23 cellular contexts compared by ENCODE assay signal in the genomic region with DNA sequence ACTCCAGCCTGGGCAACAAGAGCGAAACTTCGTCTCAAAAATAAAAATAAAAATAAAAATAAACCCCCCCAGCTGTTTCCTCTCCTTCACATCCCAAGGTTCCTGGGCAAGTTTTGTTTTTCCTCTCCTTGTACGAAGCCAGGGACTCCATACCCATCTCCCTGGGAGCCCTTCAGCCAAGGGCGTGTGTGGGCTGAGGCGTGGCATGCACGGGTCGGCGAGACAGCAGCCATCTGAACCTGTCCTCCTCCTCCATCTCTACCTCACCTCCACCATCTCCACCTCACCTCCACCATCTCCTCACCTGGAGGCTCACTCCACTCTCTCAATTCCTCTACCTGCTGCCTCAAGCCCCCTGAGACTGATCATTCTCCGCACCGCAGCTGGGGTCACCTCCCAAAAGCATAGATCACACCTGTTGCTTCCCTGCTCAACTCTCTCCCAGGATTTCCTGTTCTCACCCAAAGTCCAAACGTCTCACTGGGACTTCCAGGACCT. TPM values are rescaled to one million over a fixed set of nuclear protein-coding genes. Genes with fewer than 3 reads are reported as not detected.
A peak's percentile ranks its signal among the peaks of the same experiment; 100 is the strongest.
DNase-seq lines count a peak whose midpoint lies in the region; ATAC-seq, FAIRE-seq and TF ChIP-seq lines count a peak whose summit lies in the region.
"Had no signal": no experiment of that assay in that cellular context is flagged by ENCODE, and none has a peak within 500 bp of the region (broad histone marks: within the 10 kb centered on the region; RNA-seq: fewer than 3 reads in every experiment).

No MANE protein-coding gene starts in this region.

- no peak for DNase-seq in A549 (ENCODE audit: low read depth in 1 of 2, low spot score in 1 of 2)
- DNase-seq in astrocyte (ENCODE audit: low read depth), result no peak
- no peak for DNase-seq in naive B cell
- no peak for DNase-seq in RKO (ENCODE audit: low spot score)
- no peak for DNase-seq in NCI-H345 (lab: John Stamatoyannopoulos, UW)
- DNase-seq in foreskin melanocyte, result no peak
- DNase-seq in NCI-H526 treated with DMSO at 0.1 percent for 48 hours (lab: John Stamatoyannopoulos, UW), result no peak
- DNase-seq: ACHN; activated CD8-positive, alpha-beta memory T cell treated with anti-CD3 and anti-CD28 coated beads for 24 hours; activated effector memory CD4-positive, alpha-beta T cell treated with Interleukin-2 at 50 U/mL for 16 hours; aorta; CD8-positive, alpha-beta memory T cell; colonic mucosa; NCI-H146; NCI-H2227 treated with DMSO at 0.1 percent for 48 hours; SHP77; stimulated activated CD4-positive, alpha-beta T cell treated with anti-CD3 and anti-CD28 coated beads, Interleukin-12 subunit alpha, Interleukin-12 subunit beta, amount 100 ng/mL, for 4 hours; stimulated activated naive CD8-positive, alpha-beta T cell treated with anti-CD3 and anti-CD28 coated beads, Interleukin-15, Interleukin-2, amounts not matched to agents 100 U/mL and 50 U/mL, for 24 hours had no signal

- no peak overlapping the region for H3K9ac ChIP-seq in astrocyte (ENCODE audit: low read length)

- CTCF ChIA-PET in A549 (lab: Yijun Ruan, JAX), result interaction anchor here (0.6 to 64.5 kb wide), 5 partner anchors 14 to 636 kb away, joined by 3 to 1994 read pairs (median 26); partner anchors contain the start of genes AANAT and UBE2O

- POLR2A ChIA-PET in A549 (lab: Yijun Ruan, JAX), result interaction anchor here (1.9 kb wide), 1 partner anchor 14 kb away, joined by 5 read pairs; no protein-coding TSS in a partner anchor

- ATAC-seq in A549 (peak; percentile 12 to 30; a peak in 5 of 6 replicates), naive B cell (ENCODE audit: low read depth in 2 of 2) (no peak)

- TF ChIP-seq RAD21 in A549 (conservative IDR thresholded peaks at IDR 0.05 in 1 of 2, IDR thresholded peaks at IDR 0.05 in 1 of 2), result no peak

- TF ChIP-seq CTCF in A549 (IDR thresholded peaks at IDR 0.05) (no peak), astrocyte (IDR thresholded peaks at IDR 0.05; ENCODE audit: insufficient read depth, low read depth, low read length) (no peak)

- H3K27me3 ChIP-seq in astrocyte (ENCODE audit: insufficient read depth, low read length), result no peaks in the 10 kb centered on the region
- H3K27me3 ChIP-seq: colonic mucosa, vagina had no signal

- H3K36me3 Mint-ChIP-seq in IgD-negative memory B cell (peaks cover 9% of the 10 kb centered on the region), astrocyte (ENCODE audit: low read depth, unreplicated experiment) (peaks cover 9% of the 10 kb centered on the region), naive B cell (peaks cover 4 to 8% of the 10 kb centered on the region in 2 donors)

- peak overlapping the region in 3 of 4 donors; percentile 43 to 86 (median 83) for H3K4me3 Mint-ChIP-seq in IgD-negative memory B cell
- H3K4me3 Mint-ChIP-seq in astrocyte (ENCODE audit: unreplicated experiment), result peak overlapping the region; percentile 36
- peak overlapping the region in 7 of 8 donors; percentile 41 to 90 (median 74) for H3K4me3 Mint-ChIP-seq in naive B cell
- H3K4me3 Mint-ChIP-seq: CD8-positive, alpha-beta memory T cell; nephron had no signal

- 86% methylated on average over 11 of the region's 11 CpGs for WGBS in A549 (ENCODE audit: missing lambda C conversion rate)

- H3K9me3 ChIP-seq in A549 (no peaks in the 10 kb centered on the region), astrocyte (ENCODE audit: insufficient read depth, low read depth, low read length) (no peaks in the 10 kb centered on the region)
- H3K9me3 ChIP-seq: colonic mucosa, vagina had no signal

- H3K27ac Mint-ChIP-seq in IgD-negative memory B cell (peak overlapping the region; percentile 98 to 100 (median 98)), astrocyte (ENCODE audit: unreplicated experiment) (peak overlapping the region; percentile 77), naive B cell (peak overlapping the region; percentile 53 to 100 (median 100))
- H3K27ac Mint-ChIP-seq: nephron had no signal

- H4K20me1 ChIP-seq in astrocyte (ENCODE audit: insufficient read depth, low read length), result no peaks in the 10 kb centered on the region

- no peaks in the 10 kb centered on the region for H3K79me2 ChIP-seq in astrocyte (ENCODE audit: insufficient read depth, low read length)

- H3K27ac ChIP-seq in A549 (peak overlapping the region; percentile 59 to 74), astrocyte (ENCODE audit: low read depth, low read length) (peak overlapping the region; percentile 35)
- H3K27ac ChIP-seq: colonic mucosa, vagina had no signal

- H3K4me1 ChIP-seq in A549, result peaks cover 22% of the 10 kb centered on the region
- H3K4me1 ChIP-seq in astrocyte (ENCODE audit: insufficient read depth, low read length), result peaks cover 13% of the 10 kb centered on the region
- H3K4me1 ChIP-seq: colonic mucosa, vagina had no signal

- H3K4me2 ChIP-seq in A549, result peak overlapping the region; percentile 20; the same call in 2 of the 3 replicates
- peak overlapping the region; percentile 46 for H3K4me2 ChIP-seq in astrocyte (ENCODE audit: low read length)

- peaks cover 41 to 47% (median 42%) of the 10 kb centered on the region in 3 donors for H3K4me1 Mint-ChIP-seq in IgD-negative memory B cell
- peaks cover 8% of the 10 kb centered on the region for H3K4me1 Mint-ChIP-seq in astrocyte (ENCODE audit: low read depth, unreplicated experiment)
- peaks cover 45 to 86% (median 72%) of the 10 kb centered on the region in 3 donors for H3K4me1 Mint-ChIP-seq in naive B cell

- H3K27me3 Mint-ChIP-seq in IgD-negative memory B cell, result peaks cover 1% of the 10 kb centered on the region
- no peaks in the 10 kb centered on the region for H3K27me3 Mint-ChIP-seq in astrocyte (ENCODE audit: low read depth, unreplicated experiment)
- H3K27me3 Mint-ChIP-seq in naive B cell, result peaks cover 0 to 5% (median 4%) of the 10 kb centered on the region in 3 donors
- H3K27me3 Mint-ChIP-seq: CD8-positive, alpha-beta memory T cell had no signal

- FAIRE-seq in A549 (lab: Jason Lieb, UNC) (no peak), astrocyte (lab: Jason Lieb, UNC) (no peak)

- no peaks in the 10 kb centered on the region for H3K36me3 ChIP-seq in astrocyte (ENCODE audit: insufficient read depth, low read length)
- H3K36me3 ChIP-seq: colonic mucosa, vagina had no signal

- H3K9me3 Mint-ChIP-seq in IgD-negative memory B cell, result no peaks in the 10 kb centered on the region
- no peaks in the 10 kb centered on the region for H3K9me3 Mint-ChIP-seq in astrocyte (ENCODE audit: unreplicated experiment)
- peaks cover 0 to 4% (median 2%) of the 10 kb centered on the region in 7 donors for H3K9me3 Mint-ChIP-seq in naive B cell
- H3K9me3 Mint-ChIP-seq: CD8-positive, alpha-beta memory T cell; nephron had no signal

- no peak for TF ChIP-seq EP300 in A549 (IDR thresholded peaks at IDR 0.05)

- peak overlapping the region; percentile 21 for H2AFZ ChIP-seq in astrocyte (ENCODE audit: low read depth, low read length)

- TF ChIP-seq POLR2A in A549 (IDR thresholded peaks at IDR 0.05; ENCODE audit: low read length), result no peak

- H3K4me3 ChIP-seq in A549, result no peak overlapping the region
- H3K4me3 ChIP-seq in astrocyte (ENCODE audit: insufficient read depth, low read depth, low read length), result no peak overlapping the region
- H3K4me3 ChIP-seq: colonic mucosa, lung, vagina had no signal

RNA-seq across cellular contexts. Expression of gene AANAT, which starts 16.9 kb away (rescaled TPM):
- polyA plus RNA-seq in A549 (2011; rRNA removed) (0.08 TPM in 1 of 2 replicates, not detected in the other), A549 (2017; fragmentation: RNase III; extraction: RNeasy Plus Mini Kit Qiagen cat#74134 plus additional on column Dnase treatment) (0.13 TPM in 1 of 3 replicates, not detected in the others), IgD-negative memory B cell (1.1 TPM), naive B cell (ENCODE audit: low read depth in 6 of 6) (1 to 10 TPM in 1 of 6 donors, under 1 TPM in 2, not detected in 3; 0.24 to 1.2 (median 0.43) TPM)
- 0.21 and 0.26 TPM in 2 replicates for polyA plus RNA-seq in A549 (2012; cell fraction: cytosol; rRNA removed)
- 0.78 and 0.96 TPM in 2 replicates for polyA plus RNA-seq in A549 (2012; cell fraction: nucleus; rRNA removed)
- polyA minus RNA-seq in A549 (2011; rRNA and poly(A)+ RNA removed), result not detected in 2 replicates
- 0.19 TPM in 1 of 2 replicates, not detected in the other for total RNA-seq in astrocyte
- total RNA-seq: aorta; CD8-positive, alpha-beta memory T cell; colonic mucosa; T-helper 1 cell treated with Interleukin-12 subunit alpha and Interleukin-12 subunit beta and Interleukin-4 antibody, amounts not matched to agents 30 ng/mL and 1 ng/mL, for 36 hours; vagina had no signal
- polyA plus RNA-seq: aorta; CD8-positive, alpha-beta memory T cell had no signal

RNA-seq across cellular contexts. Expression of gene RHBDF2, which starts 16.9 kb away (rescaled TPM):
- polyA plus RNA-seq in A549 (2011; rRNA removed), result 14.0 and 19.9 TPM in 2 replicates
- 37.0 and 54.6 TPM in 2 replicates for polyA plus RNA-seq in A549 (2012; cell fraction: cytosol; rRNA removed)
- polyA plus RNA-seq in A549 (2012; cell fraction: nucleus; rRNA removed), result 149 and 184 TPM in 2 replicates
- 42.9 to 50.2 TPM (median 46.0 TPM) in 3 replicates for polyA plus RNA-seq in A549 (2017; fragmentation: RNase III; extraction: RNeasy Plus Mini Kit Qiagen cat#74134 plus additional on column Dnase treatment)
- 17.4 and 22.8 TPM in 2 replicates for polyA minus RNA-seq in A549 (2011; rRNA and poly(A)+ RNA removed)
- polyA plus RNA-seq in IgD-negative memory B cell, result 160 TPM
- total RNA-seq in astrocyte, result 27.0 and 30.7 TPM in 2 replicates
- 100 to 1,000 TPM in 1 of 6 donors, 10 to 100 TPM in 5; 44.0 to 148 (median 51.7) TPM for polyA plus RNA-seq in naive B cell (ENCODE audit: low read depth in 6 of 6)

RNA-seq across cellular contexts. Expression of gene UBE2O, which starts 31.3 kb away (rescaled TPM):
- polyA plus RNA-seq in A549 (2011; rRNA removed) (22.0 and 28.8 TPM in 2 replicates), A549 (2017; fragmentation: RNase III; extraction: RNeasy Plus Mini Kit Qiagen cat#74134 plus additional on column Dnase treatment) (24.5 to 25.9 TPM (median 25.7 TPM) in 3 replicates), IgD-negative memory B cell (13.8 TPM), naive B cell (ENCODE audit: low read depth in 6 of 6) (10 to 100 TPM; 11.0 to 26.0 (median 16.4) TPM)
- 21.4 and 22.1 TPM in 2 replicates for polyA plus RNA-seq in A549 (2012; cell fraction: cytosol; rRNA removed)
- polyA plus RNA-seq in A549 (2012; cell fraction: nucleus; rRNA removed), result 69.1 and 79.4 TPM in 2 replicates
- polyA minus RNA-seq in A549 (2011; rRNA and poly(A)+ RNA removed), result 68.8 and 81.3 TPM in 2 replicates
- total RNA-seq in astrocyte, result 25.8 and 26.0 TPM in 2 replicates

RNA-seq across cellular contexts. Expression of gene CYGB, which starts 53.2 kb away (rescaled TPM):
- 1.1 and 1.2 TPM in 2 replicates for polyA plus RNA-seq in A549 (2011; rRNA removed)
- 0.56 and 1.0 TPM in 2 replicates for polyA plus RNA-seq in A549 (2012; cell fraction: cytosol; rRNA removed)
- 0.54 and 0.76 TPM in 2 replicates for polyA plus RNA-seq in A549 (2012; cell fraction: nucleus; rRNA removed)
- polyA plus RNA-seq in A549 (2017; fragmentation: RNase III; extraction: RNeasy Plus Mini Kit Qiagen cat#74134 plus additional on column Dnase treatment), result 1.1 to 2.0 TPM (median 1.3 TPM) in 3 replicates
- polyA minus RNA-seq in A549 (2011; rRNA and poly(A)+ RNA removed), result 1.4 and 2.2 TPM in 2 replicates
- 2.1 TPM for polyA plus RNA-seq in IgD-negative memory B cell
- 20.5 and 29.2 TPM in 2 replicates for total RNA-seq in astrocyte
- 1 to 10 TPM in 2 of 6 donors, under 1 TPM in 4; 0.21 to 2.4 (median 0.79) TPM for polyA plus RNA-seq in naive B cell (ENCODE audit: low read depth in 6 of 6)
- total RNA-seq: CD8-positive, alpha-beta memory T cell had no signal

RNA-seq across cellular contexts. Expression of gene PRCD, which starts 55.6 kb away (rescaled TPM):
- polyA plus RNA-seq in A549 (2011; rRNA removed), result 0.26 TPM in 1 of 2 replicates, not detected in the other
- polyA plus RNA-seq in A549 (2012; cell fraction: cytosol; rRNA removed), result not detected in 2 replicates
- polyA plus RNA-seq in A549 (2012; cell fraction: nucleus; rRNA removed), result 0.06 and 0.07 TPM in 2 replicates
- polyA plus RNA-seq in A549 (2017; fragmentation: RNase III; extraction: RNeasy Plus Mini Kit Qiagen cat#74134 plus additional on column Dnase treatment), result not detected in 3 replicates
- polyA minus RNA-seq in A549 (2011; rRNA and poly(A)+ RNA removed), result not detected in 2 replicates
- polyA plus RNA-seq in IgD-negative memory B cell, result 24.4 TPM
- total RNA-seq in astrocyte, result 1.5 and 2.2 TPM in 2 replicates
- 10 to 100 TPM; 21.6 to 54.4 (median 34.3) TPM for polyA plus RNA-seq in naive B cell (ENCODE audit: low read depth in 6 of 6)
- total RNA-seq: T-helper 1 cell treated with Interleukin-12 subunit alpha and Interleukin-12 subunit beta and Interleukin-4 antibody, amounts not matched to agents 30 ng/mL and 1 ng/mL, for 36 hours had no signal
- polyA plus RNA-seq: aorta had no signal

Comparison
In these comparisons a context has a peak if more than half of its experiments do, and no peak if none do; other contexts are left out.
1. ATAC-seq: peak in A549 (2 of 2); none in naive B cell (0 of 2).
2. Peak in every context shown above with its lines, with median percentiles within 50 percentile points of each other: H3K27ac Mint-ChIP-seq and H3K4me3 Mint-ChIP-seq.